Comparison of ENCODE assay signal across 2 cellular contexts in the genomic region with DNA sequence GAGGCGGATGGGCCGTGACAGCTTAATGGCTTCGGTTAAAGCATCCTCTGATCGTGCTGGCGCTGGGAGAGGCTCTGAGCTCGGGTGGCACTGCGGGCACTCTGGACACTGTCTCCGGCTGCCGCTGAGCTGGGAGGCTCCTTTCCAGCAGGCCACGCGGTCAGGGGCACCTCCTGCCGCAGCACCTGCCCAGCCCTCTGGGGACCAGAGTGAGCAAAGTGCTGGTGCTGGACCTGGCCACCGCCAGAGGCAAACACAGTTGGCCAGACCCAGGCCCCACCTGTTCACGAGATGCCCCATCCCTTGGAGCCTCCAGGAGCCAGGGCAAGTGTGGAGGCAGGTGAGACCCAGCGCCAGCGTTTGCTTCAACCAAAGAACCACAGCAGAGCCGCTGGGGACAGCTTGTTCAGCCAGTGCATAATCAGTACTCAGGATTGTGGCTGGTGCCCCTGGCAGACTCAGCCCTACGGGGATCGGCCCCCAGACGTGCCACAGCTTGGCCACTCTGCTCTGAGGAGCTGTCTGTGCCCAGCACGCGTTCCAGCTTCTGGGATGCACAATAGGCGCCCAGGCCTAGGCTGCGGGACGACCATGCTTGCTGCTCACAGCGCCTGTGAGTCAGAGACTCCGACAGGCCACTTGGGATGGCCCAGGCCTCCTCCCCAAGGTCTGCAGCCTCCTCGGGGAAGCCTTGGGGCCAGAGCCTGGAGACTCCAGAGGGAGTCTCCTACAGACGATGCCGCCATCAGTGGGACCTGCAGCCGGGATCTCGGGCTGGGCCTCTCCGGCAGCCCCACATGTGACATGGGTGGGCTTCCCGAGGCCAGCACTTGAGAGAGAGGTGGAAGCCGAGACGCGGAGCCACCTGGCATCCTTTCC.
TF ChIP-seq lines count a peak whose summit lies in the region.

No MANE protein-coding gene starts in this region.

TF ChIP-seq in SK-N-SH treated with all-trans-retinoic acid at 6 μM for 48 hours, 23 proteins besides CTCF, POLR2A, EP300 and RAD21 (continued from another document):
- TF ChIP-seq, protein P1, sequence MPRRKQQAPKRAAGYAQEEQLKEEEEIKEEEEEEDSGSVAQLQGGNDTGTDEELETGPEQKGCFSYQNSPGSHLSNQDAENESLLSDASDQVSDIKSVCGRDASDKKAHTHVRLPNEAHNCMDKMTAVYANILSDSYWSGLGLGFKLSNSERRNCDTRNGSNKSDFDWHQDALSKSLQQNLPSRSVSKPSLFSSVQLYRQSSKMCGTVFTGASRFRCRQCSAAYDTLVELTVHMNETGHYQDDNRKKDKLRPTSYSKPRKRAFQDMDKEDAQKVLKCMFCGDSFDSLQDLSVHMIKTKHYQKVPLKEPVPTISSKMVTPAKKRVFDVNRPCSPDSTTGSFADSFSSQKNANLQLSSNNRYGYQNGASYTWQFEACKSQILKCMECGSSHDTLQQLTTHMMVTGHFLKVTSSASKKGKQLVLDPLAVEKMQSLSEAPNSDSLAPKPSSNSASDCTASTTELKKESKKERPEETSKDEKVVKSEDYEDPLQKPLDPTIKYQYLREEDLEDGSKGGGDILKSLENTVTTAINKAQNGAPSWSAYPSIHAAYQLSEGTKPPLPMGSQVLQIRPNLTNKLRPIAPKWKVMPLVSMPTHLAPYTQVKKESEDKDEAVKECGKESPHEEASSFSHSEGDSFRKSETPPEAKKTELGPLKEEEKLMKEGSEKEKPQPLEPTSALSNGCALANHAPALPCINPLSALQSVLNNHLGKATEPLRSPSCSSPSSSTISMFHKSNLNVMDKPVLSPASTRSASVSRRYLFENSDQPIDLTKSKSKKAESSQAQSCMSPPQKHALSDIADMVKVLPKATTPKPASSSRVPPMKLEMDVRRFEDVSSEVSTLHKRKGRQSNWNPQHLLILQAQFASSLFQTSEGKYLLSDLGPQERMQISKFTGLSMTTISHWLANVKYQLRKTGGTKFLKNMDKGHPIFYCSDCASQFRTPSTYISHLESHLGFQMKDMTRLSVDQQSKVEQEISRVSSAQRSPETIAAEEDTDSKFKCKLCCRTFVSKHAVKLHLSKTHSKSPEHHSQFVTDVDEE (CRISPR knock-in tag; IDR thresholded peaks at IDR 0.05), result no peak
- TF ChIP-seq ZC3H10 (CRISPR knock-in tag; IDR thresholded peaks at IDR 0.05), result no peak
- TF ChIP-seq, protein P2, sequence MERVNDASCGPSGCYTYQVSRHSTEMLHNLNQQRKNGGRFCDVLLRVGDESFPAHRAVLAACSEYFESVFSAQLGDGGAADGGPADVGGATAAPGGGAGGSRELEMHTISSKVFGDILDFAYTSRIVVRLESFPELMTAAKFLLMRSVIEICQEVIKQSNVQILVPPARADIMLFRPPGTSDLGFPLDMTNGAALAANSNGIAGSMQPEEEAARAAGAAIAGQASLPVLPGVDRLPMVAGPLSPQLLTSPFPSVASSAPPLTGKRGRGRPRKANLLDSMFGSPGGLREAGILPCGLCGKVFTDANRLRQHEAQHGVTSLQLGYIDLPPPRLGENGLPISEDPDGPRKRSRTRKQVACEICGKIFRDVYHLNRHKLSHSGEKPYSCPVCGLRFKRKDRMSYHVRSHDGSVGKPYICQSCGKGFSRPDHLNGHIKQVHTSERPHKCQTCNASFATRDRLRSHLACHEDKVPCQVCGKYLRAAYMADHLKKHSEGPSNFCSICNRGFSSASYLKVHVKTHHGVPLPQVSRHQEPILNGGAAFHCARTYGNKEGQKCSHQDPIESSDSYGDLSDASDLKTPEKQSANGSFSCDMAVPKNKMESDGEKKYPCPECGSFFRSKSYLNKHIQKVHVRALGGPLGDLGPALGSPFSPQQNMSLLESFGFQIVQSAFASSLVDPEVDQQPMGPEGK (CRISPR knock-in tag; IDR thresholded peaks at IDR 0.05; ENCODE audit: borderline replicate concordance), result no peak
- no peak for TF ChIP-seq GLIS3 (CRISPR knock-in tag; IDR thresholded peaks at IDR 0.05)
- no peak for TF ChIP-seq ISL1 (CRISPR knock-in tag; IDR thresholded peaks at IDR 0.05)
- TF ChIP-seq, protein P3, sequence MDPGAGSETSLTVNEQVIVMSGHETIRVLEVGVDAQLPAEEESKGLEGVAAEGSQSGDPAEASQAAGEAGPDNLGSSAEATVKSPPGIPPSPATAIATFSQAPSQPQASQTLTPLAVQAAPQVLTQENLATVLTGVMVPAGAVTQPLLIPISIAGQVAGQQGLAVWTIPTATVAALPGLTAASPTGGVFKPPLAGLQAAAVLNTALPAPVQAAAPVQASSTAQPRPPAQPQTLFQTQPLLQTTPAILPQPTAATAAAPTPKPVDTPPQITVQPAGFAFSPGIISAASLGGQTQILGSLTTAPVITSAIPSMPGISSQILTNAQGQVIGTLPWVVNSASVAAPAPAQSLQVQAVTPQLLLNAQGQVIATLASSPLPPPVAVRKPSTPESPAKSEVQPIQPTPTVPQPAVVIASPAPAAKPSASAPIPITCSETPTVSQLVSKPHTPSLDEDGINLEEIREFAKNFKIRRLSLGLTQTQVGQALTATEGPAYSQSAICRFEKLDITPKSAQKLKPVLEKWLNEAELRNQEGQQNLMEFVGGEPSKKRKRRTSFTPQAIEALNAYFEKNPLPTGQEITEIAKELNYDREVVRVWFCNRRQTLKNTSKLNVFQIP (CRISPR knock-in tag; IDR thresholded peaks at IDR 0.05; ENCODE audit: borderline replicate concordance, low read depth), result no peak
- TF ChIP-seq ZNF70 (CRISPR knock-in tag; IDR thresholded peaks at IDR 0.05), result no peak
TF ChIP-seq in SK-N-SH treated with all-trans-retinoic acid at 6 μM for 48 hours: peak in this region for 0.

TF ChIP-seq in SK-N-SH, 30 proteins besides CTCF, POLR2A, EP300 and RAD21 (continued from another document):
- TF ChIP-seq, protein P4, sequence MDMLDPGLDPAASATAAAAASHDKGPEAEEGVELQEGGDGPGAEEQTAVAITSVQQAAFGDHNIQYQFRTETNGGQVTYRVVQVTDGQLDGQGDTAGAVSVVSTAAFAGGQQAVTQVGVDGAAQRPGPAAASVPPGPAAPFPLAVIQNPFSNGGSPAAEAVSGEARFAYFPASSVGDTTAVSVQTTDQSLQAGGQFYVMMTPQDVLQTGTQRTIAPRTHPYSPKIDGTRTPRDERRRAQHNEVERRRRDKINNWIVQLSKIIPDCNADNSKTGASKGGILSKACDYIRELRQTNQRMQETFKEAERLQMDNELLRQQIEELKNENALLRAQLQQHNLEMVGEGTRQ (IDR thresholded peaks at IDR 0.05; ENCODE audit: borderline replicate concordance, low read depth, low read length), result no peak
- TF ChIP-seq SIN3A (IDR thresholded peaks at IDR 0.05; ENCODE audit: borderline replicate concordance, low read depth, low read length), result no peak
- no peak for TF ChIP-seq POLR2AphosphoS5 (IDR thresholded peaks at IDR 0.05; ENCODE audit: low read depth, low read length)
- no peak for TF ChIP-seq GABPA (IDR thresholded peaks at IDR 0.05; ENCODE audit: low read depth)
- TF ChIP-seq TCF12 (IDR thresholded peaks at IDR 0.05), result no peak
- no peak for TF ChIP-seq MEF2A (IDR thresholded peaks at IDR 0.05; ENCODE audit: borderline replicate concordance, low read depth)
